In the genomic region with DNA sequence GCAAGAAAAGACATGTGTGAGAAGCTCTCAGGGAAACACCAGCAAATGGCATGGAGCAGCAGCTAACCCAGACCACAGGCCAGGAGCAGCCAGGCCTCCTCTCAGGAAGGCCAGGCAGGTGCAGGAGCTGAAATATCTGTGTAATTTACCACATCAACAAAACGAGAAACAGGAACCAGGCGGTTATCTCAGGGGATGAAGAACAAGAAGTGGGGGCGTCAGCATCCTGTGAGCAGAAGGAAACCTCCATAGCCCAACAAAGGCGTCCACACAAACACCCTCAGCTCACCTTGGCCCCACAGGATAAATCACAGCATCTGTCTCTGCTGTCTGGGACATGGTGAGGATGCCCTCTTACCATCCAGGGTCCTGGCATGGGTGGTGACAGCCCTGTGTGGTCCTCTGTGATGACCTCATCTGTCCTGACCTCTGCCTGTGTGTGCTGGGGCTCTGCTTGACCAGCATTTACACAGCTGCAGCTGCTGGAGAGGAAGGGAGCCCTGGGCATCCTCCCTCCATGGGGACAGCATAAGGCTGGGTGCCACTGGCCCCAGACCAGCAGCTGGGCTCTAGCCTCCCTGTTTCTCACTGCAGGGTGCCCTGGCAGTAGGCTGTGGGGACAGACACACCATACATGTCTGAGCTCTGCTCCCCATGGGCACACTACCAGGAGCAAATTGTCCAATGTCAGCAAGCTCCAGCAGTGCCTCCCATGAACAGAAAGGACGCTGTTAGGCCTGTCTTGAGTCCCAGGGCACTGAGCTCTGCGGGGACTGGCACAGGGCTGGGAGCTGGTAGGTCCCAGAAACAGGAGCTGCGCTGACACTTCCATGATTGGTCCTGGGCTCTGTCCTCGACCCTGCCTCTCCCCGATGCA, we compare ENCODE assay signal across 20 cellular contexts. TPM values are rescaled to one million over a fixed set of nuclear protein-coding genes. Genes with fewer than 3 reads are reported as not detected.
DNase-seq lines count a peak whose midpoint lies in the region; ATAC-seq, FAIRE-seq and TF ChIP-seq lines count a peak whose summit lies in the region.
"Had no signal": no experiment of that assay in that cellular context is flagged by ENCODE, and none has a peak within 500 bp of the region (broad histone marks: within the 10 kb centered on the region; RNA-seq: fewer than 3 reads in every experiment).

No MANE protein-coding gene starts in this region.

- no peak overlapping the region for H3K4me2 ChIP-seq in HepG2 (ENCODE audit: low read depth, low read length)

- peaks cover 11% of the 10 kb centered on the region for H3K36me3 Mint-ChIP-seq in natural killer cell treated with Interleukin-12 subunit alpha and Interleukin-12 subunit beta and Interleukin-15 and Interleukin-18, amount 100 ng/mL, for 72 hours
- peaks cover 10% of the 10 kb centered on the region for H3K36me3 Mint-ChIP-seq in natural killer cell

- TF ChIP-seq POLR2A in HepG2 (IDR thresholded peaks at IDR 0.05; ENCODE audit: insufficient read depth in 1 of 2, low read depth in 2 of 2, low read length in 2 of 2) = no peak

- H3K27ac Mint-ChIP-seq in natural killer cell treated with Interleukin-12 subunit alpha and Interleukin-12 subunit beta and Interleukin-15 and Interleukin-18, amount 100 ng/mL, for 72 hours = no peak overlapping the region
- no peak overlapping the region for H3K27ac Mint-ChIP-seq in natural killer cell
- H3K27ac Mint-ChIP-seq: activated T-helper 2 cell treated with anti-CD3 and anti-CD28 coated beads, Interferon-gamma antibody, Interleukin-2, Interleukin-4, amounts not matched to agents 10 μg/mL and 5 μg/mL and 100 μg/mL, durations not matched to agents 14 hours and 24 hours and 36 hours; effector memory CD8-positive, alpha-beta T cell had no signal

- H2AFZ ChIP-seq in HepG2 (ENCODE audit: low read length) = no peak overlapping the region
- H2AFZ ChIP-seq: parathyroid adenoma had no signal

- BruUV-seq in HepG2 (replicated peaks; lab: Mats Ljungman, UMichigan) = no TSS peak

- H3K9me3 Mint-ChIP-seq in natural killer cell treated with Interleukin-12 subunit alpha and Interleukin-12 subunit beta and Interleukin-15 and Interleukin-18, amount 100 ng/mL, for 72 hours = peaks cover 12% of the 10 kb centered on the region
- H3K9me3 Mint-ChIP-seq in natural killer cell = peaks cover 7 to 9% of the 10 kb centered on the region in 2 donors

- H3K27ac ChIP-seq in SJCRH30 (no peak overlapping the region), HepG2 (ENCODE audit: extremely low read length, insufficient read depth, low read length) (no peak overlapping the region), upper lobe of right lung (no peak overlapping the region)
- H3K27ac ChIP-seq: foreskin keratinocyte, parathyroid adenoma, RWPE1, tibial artery had no signal

- H4K20me1 ChIP-seq in HepG2 (ENCODE audit: insufficient read depth, low read length) = no peaks in the 10 kb centered on the region

- no peak for FAIRE-seq in HepG2 (lab: Jason Lieb, UNC)

- DNase-seq in natural killer cell treated with Interleukin-12 subunit alpha and Interleukin-12 subunit beta and Interleukin-15 and Interleukin-18, amount 100 ng/mL, for 72 hours (ENCODE audit: low spot score) = peak; percentile 53
- DNase-seq in natural killer cell (no peak), SJCRH30 (peak; percentile 10 to 22), HepG2 (ENCODE audit: low spot score) (no peak), upper lobe of right lung (peak; percentile 51), cortex of kidney (lab: John Stamatoyannopoulos, UW) (no peak)
- DNase-seq: activated CD4-positive, alpha-beta T cell treated with anti-CD3 and anti-CD28 coated beads, Interleukin-2, amount 50 U/mL, for 4 hours; DMS79 treated with DMSO at 0.1 percent for 48 hours; effector memory CD8-positive, alpha-beta T cell; foreskin keratinocyte; midbrain; NCI-H1105 treated with DMSO at 0.1 percent for 48 hours; NCI-H510A; tibial artery had no signal

- H3K9ac ChIP-seq in HepG2 (ENCODE audit: insufficient read depth, low read depth, low read length) = no peak overlapping the region
- H3K9ac ChIP-seq: parathyroid adenoma had no signal

- H3K4me1 Mint-ChIP-seq in natural killer cell treated with Interleukin-12 subunit alpha and Interleukin-12 subunit beta and Interleukin-15 and Interleukin-18, amount 100 ng/mL, for 72 hours (ENCODE audit: low read depth in 2 of 2) = peaks cover 0 to 14% of the 10 kb centered on the region in 2 donors
- H3K4me1 Mint-ChIP-seq in natural killer cell = no peaks in the 10 kb centered on the region

- in situ Hi-C loops in HepG2 (cut with HindIII; ENCODE audit: extremely low pct_ligation_motif_present, low pct_unique_long_range_greater_than_20kb) = no loop called here

- H3K36me3 ChIP-seq in SJCRH30 = no peaks in the 10 kb centered on the region
- no peaks in the 10 kb centered on the region for H3K36me3 ChIP-seq in HepG2 (replicated peaks in 1 of 2; ENCODE audit: control insufficient read depth in 1 of 2, insufficient read depth in 2 of 2, low read length in 2 of 2)
- H3K36me3 ChIP-seq in upper lobe of right lung = no peaks in the 10 kb centered on the region
- H3K36me3 ChIP-seq: tibial artery had no signal

- no peak overlapping the region for H3K4me3 Mint-ChIP-seq in natural killer cell treated with Interleukin-12 subunit alpha and Interleukin-12 subunit beta and Interleukin-15 and Interleukin-18, amount 100 ng/mL, for 72 hours
- H3K4me3 Mint-ChIP-seq in natural killer cell = no peak overlapping the region
- H3K4me3 Mint-ChIP-seq: effector memory CD8-positive, alpha-beta T cell had no signal

- H3K27me3 ChIP-seq in SJCRH30 (no peaks in the 10 kb centered on the region), HepG2 (ENCODE audit: control insufficient read depth in 1 of 2, insufficient read depth in 2 of 2, low read length in 2 of 2) (peaks cover 9 to 41% of the 10 kb centered on the region in 2 experiments; a peak in 4 of 5 replicates), upper lobe of right lung (no peaks in the 10 kb centered on the region)
- H3K27me3 ChIP-seq: tibial artery had no signal

- no peaks in the 10 kb centered on the region for H3K79me2 ChIP-seq in HepG2 (ENCODE audit: insufficient read depth, low read length)
- H3K79me2 ChIP-seq: parathyroid adenoma had no signal

- H3K4me1 ChIP-seq in SJCRH30 = no peaks in the 10 kb centered on the region
- no peaks in the 10 kb centered on the region for H3K4me1 ChIP-seq in HepG2 (ENCODE audit: insufficient read depth, low read length)
- no peaks in the 10 kb centered on the region for H3K4me1 ChIP-seq in upper lobe of right lung
- H3K4me1 ChIP-seq: foreskin keratinocyte, parathyroid adenoma, tibial artery had no signal

- no peak overlapping the region for H3K4me3 ChIP-seq in SJCRH30
- H3K4me3 ChIP-seq in HepG2 (replicated peaks in 1 of 3; ENCODE audit: insufficient read depth in 1 of 3, low read depth in 2 of 3, low read length in 3 of 3) = no peak overlapping the region
- H3K4me3 ChIP-seq in upper lobe of right lung = no peak overlapping the region
- H3K4me3 ChIP-seq: tibial artery had no signal

- POLR2A ChIA-PET in HepG2 (lab: Yijun Ruan, JAX) = no interaction called here

- H3K9me3 ChIP-seq in SJCRH30 (replicated peaks) (no peaks in the 10 kb centered on the region), HepG2 (ENCODE audit: low read length) (peaks cover 15% of the 10 kb centered on the region), upper lobe of right lung (no peaks in the 10 kb centered on the region)

- no peak for ATAC-seq in natural killer cell treated with Interleukin-12 subunit alpha and Interleukin-12 subunit beta and Interleukin-15 and Interleukin-18, amount 100 ng/mL, for 72 hours
- no peak for ATAC-seq in natural killer cell
- ATAC-seq in HepG2 = no peak
- ATAC-seq in upper lobe of right lung = no peak
- no peak for ATAC-seq in HG02642 (IDR thresholded peaks at IDR 0.05; ENCODE audit: poor library complexity, unreplicated experiment)
- ATAC-seq in GM18520 (IDR thresholded peaks at IDR 0.05; ENCODE audit: unreplicated experiment) = no peak
- ATAC-seq: effector memory CD8-positive, alpha-beta T cell had no signal

- peaks cover 4 to 14% of the 10 kb centered on the region in 2 donors for H3K27me3 Mint-ChIP-seq in natural killer cell treated with Interleukin-12 subunit alpha and Interleukin-12 subunit beta and Interleukin-15 and Interleukin-18, amount 100 ng/mL, for 72 hours
- peaks cover 0 to 3% of the 10 kb centered on the region in 2 donors for H3K27me3 Mint-ChIP-seq in natural killer cell (ENCODE audit: low read depth in 2 of 2)

- intact Hi-C loops in natural killer cell (cut with micrococcal nuclease) = no loop called here
- intact Hi-C loops in HepG2 (cut with micrococcal nuclease; ENCODE audit: unreplicated experiment) = no loop called here
- intact Hi-C loops in upper lobe of right lung (cut with DNase I) = no loop called here

- no peak for TF ChIP-seq RAD21 in HepG2 (CRISPR knock-in tag; IDR thresholded peaks at IDR 0.05)

- WGBS in HepG2 (ENCODE audit: low lambda C conversion rate) = 19% methylated on average over 4 of the region's 9 CpGs

- CTCF ChIA-PET in HepG2 (lab: Yijun Ruan, JAX; ENCODE audit: low intra/inter-chr PET ratio, low total read pairs) = no interaction called here

- TF ChIP-seq EP300 in HepG2 (IDR thresholded peaks at IDR 0.05; ENCODE audit: low read depth in 2 of 2, low read length in 2 of 2) (no peak), HepG2 (CRISPR knock-in tag; IDR thresholded peaks at IDR 0.05; ENCODE audit: borderline replicate concordance) (no peak)

- TF ChIP-seq CTCF in natural killer cell (IDR thresholded peaks at IDR 0.05) = no peak
- no peak for TF ChIP-seq CTCF in HepG2 (CRISPR knock-in tag; IDR thresholded peaks at IDR 0.05)
- no peak for TF ChIP-seq CTCF in upper lobe of right lung (IDR thresholded peaks at IDR 0.05)

RNA-seq across cellular contexts. Expression of a gene that starts 34.6 kb away (rescaled TPM):
- total RNA-seq in natural killer cell treated with Interleukin-12 subunit alpha and Interleukin-12 subunit beta and Interleukin-15 and Interleukin-18, amount 100 ng/mL, for 72 hours = not detected
- total RNA-seq in natural killer cell = not detected
- total RNA-seq in SJCRH30 (2014; rRNA removed; shearing (Covaris generic)) = not detected in 2 replicates
- total RNA-seq in HepG2 (2016; rRNA removed; fragmentation: Illumina TruSeq; extraction: Trizol) = not detected in 2 replicates
- not detected in 2 replicates for total RNA-seq in HepG2 (2016; cell fraction: cytosol; rRNA removed; fragmentation: Illumina TruSeq; extraction: Trizol; ENCODE audit: low read depth)
- total RNA-seq in HepG2 (2016; cell fraction: insoluble cytoplasmic fraction; rRNA removed; fragmentation: Illumina TruSeq; extraction: Trizol) = 0.09 TPM in 1 of 2 replicates, not detected in the other
- 0.10 TPM in 1 of 2 replicates, not detected in the other for total RNA-seq in HepG2 (2016; cell fraction: membrane; rRNA removed; fragmentation: Illumina TruSeq; extraction: Trizol)
- not detected in 2 replicates for total RNA-seq in HepG2 (2016; cell fraction: nucleus; rRNA removed; fragmentation: Illumina TruSeq; extraction: Trizol)
- polyA plus RNA-seq in HepG2 (2011; rRNA removed) = not detected in 2 replicates
- polyA plus RNA-seq in HepG2 (2011; cell fraction: cytosol; rRNA removed) = not detected in 2 replicates
- polyA plus RNA-seq in HepG2 (2011; cell fraction: nucleus; rRNA removed) = 0.09 and 0.11 TPM in 2 replicates
- not detected in 2 replicates for polyA plus RNA-seq in HepG2 (2012)
- not detected in 2 replicates for polyA plus RNA-seq in HepG2 (2016; cell fraction: cytosol; fragmentation: Illumina TruSeq; extraction: Trizol; ENCODE audit: low read depth)
- polyA plus RNA-seq in HepG2 (2016; cell fraction: insoluble cytoplasmic fraction; fragmentation: Illumina TruSeq; extraction: Trizol; ENCODE audit: low read depth) = not detected in 2 replicates
- polyA plus RNA-seq in HepG2 (2016; cell fraction: membrane; fragmentation: Illumina TruSeq; extraction: Trizol; ENCODE audit: low read depth) = not detected in 2 replicates
- polyA plus RNA-seq in HepG2 (2016; cell fraction: nucleus; fragmentation: Illumina TruSeq; extraction: Trizol; ENCODE audit: insufficient read depth, low read depth) = not detected in 2 replicates
- polyA minus RNA-seq in HepG2 (2011; rRNA and poly(A)+ RNA removed; ENCODE audit: low replicate concordance) = 44.5 TPM in 1 of 2 replicates, not detected in the other
- polyA minus RNA-seq in HepG2 (2011; cell fraction: cytosol; rRNA and poly(A)+ RNA removed) = not detected in 2 replicates
- not detected in 2 replicates for polyA minus RNA-seq in HepG2 (2011; cell fraction: nucleus; rRNA and poly(A)+ RNA removed)
- 39.5 TPM for total RNA-seq in upper lobe of right lung

RNA-seq across cellular contexts. Expression of a gene that starts 42.2 kb away (rescaled TPM):
- not detected for total RNA-seq in natural killer cell treated with Interleukin-12 subunit alpha and Interleukin-12 subunit beta and Interleukin-15 and Interleukin-18, amount 100 ng/mL, for 72 hours
- total RNA-seq in natural killer cell = not detected
- 0.63 TPM in 1 of 2 replicates, not detected in the other for total RNA-seq in SJCRH30 (2014; rRNA removed; shearing (Covaris generic))
- not detected in 2 replicates for total RNA-seq in HepG2 (2016; rRNA removed; fragmentation: Illumina TruSeq; extraction: Trizol)
- not detected in 2 replicates for total RNA-seq in HepG2 (2016; cell fraction: cytosol; rRNA removed; fragmentation: Illumina TruSeq; extraction: Trizol; ENCODE audit: low read depth)
- not detected in 2 replicates for total RNA-seq in HepG2 (2016; cell fraction: insoluble cytoplasmic fraction; rRNA removed; fragmentation: Illumina TruSeq; extraction: Trizol)
- not detected in 2 replicates for total RNA-seq in HepG2 (2016; cell fraction: membrane; rRNA removed; fragmentation: Illumina TruSeq; extraction: Trizol)
- total RNA-seq in HepG2 (2016; cell fraction: nucleus; rRNA removed; fragmentation: Illumina TruSeq; extraction: Trizol) = not detected in 2 replicates
- polyA plus RNA-seq in HepG2 (2011; rRNA removed) = not detected in 2 replicates
- polyA plus RNA-seq in HepG2 (2011; cell fraction: cytosol; rRNA removed) = not detected in 2 replicates
- not detected in 2 replicates for polyA plus RNA-seq in HepG2 (2011; cell fraction: nucleus; rRNA removed)
- not detected in 2 replicates for polyA plus RNA-seq in HepG2 (2012)
- not detected in 2 replicates for polyA plus RNA-seq in HepG2 (2016; cell fraction: cytosol; fragmentation: Illumina TruSeq; extraction: Trizol; ENCODE audit: low read depth)
- polyA plus RNA-seq in HepG2 (2016; cell fraction: insoluble cytoplasmic fraction; fragmentation: Illumina TruSeq; extraction: Trizol; ENCODE audit: low read depth) = not detected in 2 replicates
- not detected in 2 replicates for polyA plus RNA-seq in HepG2 (2016; cell fraction: membrane; fragmentation: Illumina TruSeq; extraction: Trizol; ENCODE audit: low read depth)
- not detected in 2 replicates for polyA plus RNA-seq in HepG2 (2016; cell fraction: nucleus; fragmentation: Illumina TruSeq; extraction: Trizol; ENCODE audit: insufficient read depth, low read depth)
- not detected in 2 replicates for polyA minus RNA-seq in HepG2 (2011; rRNA and poly(A)+ RNA removed; ENCODE audit: low replicate concordance)
- not detected in 2 replicates for polyA minus RNA-seq in HepG2 (2011; cell fraction: cytosol; rRNA and poly(A)+ RNA removed)
- polyA minus RNA-seq in HepG2 (2011; cell fraction: nucleus; rRNA and poly(A)+ RNA removed) = not detected in 2 replicates
- not detected for total RNA-seq in upper lobe of right lung
- total RNA-seq: activated T-helper 2 cell treated with anti-CD3 and anti-CD28 coated beads, Interferon-gamma antibody, Interleukin-2, Interleukin-4, amounts not matched to agents 10 μg/mL and 5 μg/mL and 100 μg/mL, durations not matched to agents 14 hours and 24 hours and 36 hours; HT1080 had no signal

Comparison
In these comparisons a context has a peak if more than half of its experiments do, and no peak if none do; other contexts are left out.
1. DNase-seq: peak in natural killer cell treated with Interleukin-12 subunit alpha and Interleukin-12 subunit beta and Interleukin-15 and Interleukin-18, amount 100 ng/mL, for 72 hours (single experiment), SJCRH30 (2 of 2) and upper lobe of right lung (single experiment); none in natural killer cell (single experiment), HepG2 (single experiment) and cortex of kidney (single experiment).
2. RNA of a gene that starts 34.6 kb away (total RNA-seq): 39.5 TPM in upper lobe of right lung (single experiment); not detected in natural killer cell treated with Interleukin-12 subunit alpha and Interleukin-12 subunit beta and Interleukin-15 and Interleukin-18, amount 100 ng/mL, for 72 hours, 0.09 to 0.10 TPM in HepG2, not detected in natural killer cell and not detected in SJCRH30; every median in the first group is over 10 times any median in the second.